ENCODE assay signal across 9 cellular contexts in genomic region chr3:149352556-149352955, GRCh38. TPM values are rescaled to one million over a fixed set of nuclear protein-coding genes. Genes with fewer than 3 reads are reported as not detected.
A peak's percentile ranks its signal among the peaks of the same experiment; 100 is the strongest.
DNase-seq lines count a peak whose midpoint lies in the region; ATAC-seq and TF ChIP-seq lines count a peak whose summit lies in the region.
"Had no signal": no experiment of that assay in that cellular context is flagged by ENCODE, and none has a peak within 500 bp of the region (broad histone marks: within the 10 kb centered on the region; RNA-seq: fewer than 3 reads in every experiment).

No MANE protein-coding gene starts in this region.

- H3K4me3 ChIP-seq in astrocyte of the cerebellum (ENCODE audit: low read depth, low read length) (no peak overlapping the region), iPS DF 6.9 (ENCODE audit: low read length) (no peak overlapping the region)

- WGBS in iPS DF 6.9 (ENCODE audit: insufficient coverage, insufficient read length) = no CpG with 5 or more reads among the region's 7 CpGs

- no peaks in the 10 kb centered on the region for H3K4me1 ChIP-seq in iPS DF 6.9 (ENCODE audit: control insufficient read depth, insufficient read depth, low read length)

- no peak overlapping the region for H3K27ac ChIP-seq in iPS DF 6.9 (ENCODE audit: low read length)

- in situ Hi-C loops in astrocyte of the cerebellum (cut with HindIII; ENCODE audit: low sequenced_read_pairs) = no loop called here

- peak; percentile 72 for TF ChIP-seq CTCF in astrocyte of the cerebellum (IDR thresholded peaks at IDR 0.05; ENCODE audit: low read depth, low read length, missing control alignments)

- no peaks in the 10 kb centered on the region for H3K27me3 ChIP-seq in iPS DF 6.9 (ENCODE audit: control insufficient read depth, insufficient read depth, low read length)

- no peaks in the 10 kb centered on the region for H3K36me3 ChIP-seq in iPS DF 6.9 (ENCODE audit: control insufficient read depth, insufficient read depth, low read length)

- ATAC-seq in GM21528 (IDR thresholded peaks at IDR 0.05; ENCODE audit: low FRiP score, unreplicated experiment) = peak; percentile 94

- H3K9me3 ChIP-seq in iPS DF 6.9 (ENCODE audit: control insufficient read depth, insufficient read depth, low read length) = no peaks in the 10 kb centered on the region

- DNase-seq in NCI-H2107 treated with DMSO at 0.1 percent for 48 hours (lab: John Stamatoyannopoulos, UW; ENCODE audit: unreplicated experiment) = peak; percentile 26
- no peak for DNase-seq in NCI-H2107 (lab: John Stamatoyannopoulos, UW)
- DNase-seq in HT-29 (ENCODE audit: low spot score) = peak; percentile 89
- peak; percentile 14 for DNase-seq in OCI-M2 (lab: John Stamatoyannopoulos, UW; ENCODE audit: unreplicated experiment)
- no peak for DNase-seq in astrocyte of the cerebellum (ENCODE audit: low read depth)
- DNase-seq in iPS DF 6.9 (ENCODE audit: low read depth, low spot score) = peak; percentile 84
- DNase-seq in stimulated activated CD4-positive, alpha-beta T cell treated with anti-CD3 and anti-CD28 coated beads, Interleukin-2, amount 100 ng/mL, for 48 hours = peak; percentile 3 to 8

RNA-seq across cellular contexts. Expression of gene TM4SF18, which starts 19.1 kb away (rescaled TPM):
- total RNA-seq in HT-29 (2014; rRNA removed; shearing (Covaris generic)) = 0.29 TPM in 1 of 2 replicates, not detected in the other
- total RNA-seq: CD4-positive, CD25-positive, alpha-beta regulatory T cell had no signal

RNA-seq across cellular contexts. Expression of gene TM4SF1, which starts 24.9 kb away (rescaled TPM):
- 348 and 369 TPM in 2 replicates for total RNA-seq in HT-29 (2014; rRNA removed; shearing (Covaris generic))

Comparison
In these comparisons a context has a peak if more than half of its experiments do, and no peak if none do; other contexts are left out.
1. DNase-seq: peak in NCI-H2107 treated with DMSO at 0.1 percent for 48 hours (single experiment), HT-29 (single experiment), OCI-M2 (single experiment), iPS DF 6.9 (single experiment) and stimulated activated CD4-positive, alpha-beta T cell treated with anti-CD3 and anti-CD28 coated beads, Interleukin-2, amount 100 ng/mL, for 48 hours (2 of 2); none in NCI-H2107 (single experiment) and astrocyte of the cerebellum (single experiment).